In the genomic region with DNA sequence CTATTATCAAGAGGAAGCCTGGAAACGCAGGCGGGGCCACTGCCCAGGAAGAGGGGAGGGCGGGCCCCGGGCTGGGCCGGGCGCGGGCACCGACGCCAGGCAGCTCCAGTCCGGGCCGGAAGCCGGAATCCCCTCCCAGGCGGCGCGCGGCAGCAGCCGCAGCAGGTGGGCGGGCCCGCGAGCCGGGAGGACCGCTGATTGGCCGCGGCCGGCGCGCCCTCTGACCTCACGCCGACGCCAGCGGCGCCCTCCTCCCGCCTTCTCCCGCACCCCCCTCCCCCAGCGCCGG, we compare ENCODE assay signal across 8 cellular contexts. TPM values are rescaled to one million over a fixed set of nuclear protein-coding genes. Genes with fewer than 3 reads are reported as not detected.
DNase-seq lines count a peak whose midpoint lies in the region; ATAC-seq and TF ChIP-seq lines count a peak whose summit lies in the region.

No MANE protein-coding gene starts in this region.

- H3K4me3 ChIP-seq in BE2C (ENCODE audit: low read depth, low read length) = peak overlapping the region; percentile 69

- ATAC-seq in GM19328 (IDR thresholded peaks at IDR 0.05; ENCODE audit: unreplicated experiment) (peak; percentile 89), HG03460 (IDR thresholded peaks at IDR 0.05; ENCODE audit: unreplicated experiment) (peak; percentile 84)

- no peaks in the 10 kb centered on the region for H3K27me3 Mint-ChIP-seq in activated CD4-positive, alpha-beta T cell treated with anti-CD3 and anti-CD28 coated beads, Interleukin-2, amount 10 ng/mL, durations not matched to agents 24 days and 14 days

- intact Hi-C loops in activated CD4-positive, alpha-beta T cell treated with anti-CD3 and anti-CD28 coated beads, Interleukin-2, amount 10 ng/mL, durations not matched to agents 24 days and 14 days (cut with micrococcal nuclease) = loop anchor here (1.0 kb wide), 4 partner anchors 21 to 181 kb away; partner anchors contain the start of genes ABHD11, BAZ1B, BUD23 and DNAJC30

- peaks cover 32% of the 10 kb centered on the region for H3K4me1 Mint-ChIP-seq in activated CD4-positive, alpha-beta T cell treated with anti-CD3 and anti-CD28 coated beads, Interleukin-2, amount 10 ng/mL, durations not matched to agents 24 days and 14 days

- no peaks in the 10 kb centered on the region for H3K9me3 ChIP-seq in BE2C

- H3K36me3 ChIP-seq in BE2C = peaks cover 3% of the 10 kb centered on the region

- peak overlapping the region; percentile 95 for H3K27ac Mint-ChIP-seq in activated CD4-positive, alpha-beta T cell treated with anti-CD3 and anti-CD28 coated beads, Interleukin-2, amount 10 ng/mL, durations not matched to agents 24 days and 14 days

- DNase-seq in BE2C = peak; percentile 97
- DNase-seq in NCI-H524 (lab: John Stamatoyannopoulos, UW) = peak; percentile 76 to 92
- peak; percentile 98 for DNase-seq in activated CD4-positive, alpha-beta T cell treated with anti-CD3 and anti-CD28 coated beads, Interleukin-2, amount 10 ng/mL, durations not matched to agents 24 days and 14 days
- peak; percentile 41 for DNase-seq in cortex of kidney (lab: John Stamatoyannopoulos, UW)
- peak; percentile 97 for DNase-seq in left kidney (ENCODE audit: low read depth, low spot score)
- peak; percentile 90 for DNase-seq in stimulated activated CD4-positive, alpha-beta T cell treated with anti-CD3 and anti-CD28 coated beads, Interleukin-1b, Interleukin-23, amount 100 ng/mL, for 48 hours

- H3K9me3 Mint-ChIP-seq in activated CD4-positive, alpha-beta T cell treated with anti-CD3 and anti-CD28 coated beads, Interleukin-2, amount 10 ng/mL, durations not matched to agents 24 days and 14 days = no peaks in the 10 kb centered on the region

- no peaks in the 10 kb centered on the region for H3K27me3 ChIP-seq in BE2C

- H3K4me3 Mint-ChIP-seq in activated CD4-positive, alpha-beta T cell treated with anti-CD3 and anti-CD28 coated beads, Interleukin-2, amount 10 ng/mL, durations not matched to agents 24 days and 14 days = peak overlapping the region; percentile 89

- peaks cover 16% of the 10 kb centered on the region for H3K36me3 Mint-ChIP-seq in activated CD4-positive, alpha-beta T cell treated with anti-CD3 and anti-CD28 coated beads, Interleukin-2, amount 10 ng/mL, durations not matched to agents 24 days and 14 days (ENCODE audit: low read depth)

- H3K4me1 ChIP-seq in BE2C = no peaks in the 10 kb centered on the region

- no peak for TF ChIP-seq CTCF in BE2C (IDR thresholded peaks at IDR 0.05; ENCODE audit: low read depth, low read length)

RNA-seq across cellular contexts. Expression of gene BCL7B, which starts 0.4 kb away (rescaled TPM):
- polyA plus RNA-seq in BE2C (2012; ENCODE audit: insufficient read depth, insufficient read length, low read depth) = 40.6 TPM
- total RNA-seq in activated CD4-positive, alpha-beta T cell treated with anti-CD3 and anti-CD28 coated beads, Interleukin-2, amount 10 ng/mL, durations not matched to agents 24 days and 14 days = 73.8 and 75.9 TPM in 2 replicates

RNA-seq across cellular contexts. Expression of gene TBL2, which starts 21.3 kb away (rescaled TPM):
- polyA plus RNA-seq in BE2C (2012; ENCODE audit: insufficient read depth, insufficient read length, low read depth) = 53.4 TPM
- 41.4 and 49.1 TPM in 2 replicates for total RNA-seq in activated CD4-positive, alpha-beta T cell treated with anti-CD3 and anti-CD28 coated beads, Interleukin-2, amount 10 ng/mL, durations not matched to agents 24 days and 14 days

RNA-seq across cellular contexts. Expression of gene BAZ1B, which starts 35.0 kb away (rescaled TPM):
- polyA plus RNA-seq in BE2C (2012; ENCODE audit: insufficient read depth, insufficient read length, low read depth) = 67.3 TPM
- total RNA-seq in activated CD4-positive, alpha-beta T cell treated with anti-CD3 and anti-CD28 coated beads, Interleukin-2, amount 10 ng/mL, durations not matched to agents 24 days and 14 days = 110 and 112 TPM in 2 replicates

Comparison
In these comparisons a context has a peak if more than half of its experiments do, and no peak if none do; other contexts are left out.
1. Peak in every context shown above with its lines: DNase-seq, ATAC-seq and H3K4me3 ChIP-seq.
2. DNase-seq: peak in every context shown above with its lines; median percentile 98 in activated CD4-positive, alpha-beta T cell treated with anti-CD3 and anti-CD28 coated beads, Interleukin-2, amount 10 ng/mL, durations not matched to agents 24 days and 14 days; 97 in BE2C; 97 in left kidney; 90 in stimulated activated CD4-positive, alpha-beta T cell treated with anti-CD3 and anti-CD28 coated beads, Interleukin-1b, Interleukin-23, amount 100 ng/mL, for 48 hours; 84 in NCI-H524; 41 in cortex of kidney.